ENCODE assay signal across 10 cellular contexts in genomic region chr2:26274058-26274613, GRCh38. TPM values are rescaled to one million over a fixed set of nuclear protein-coding genes. Genes with fewer than 3 reads are reported as not detected.
DNase-seq lines count a peak whose midpoint lies in the region; ATAC-seq, FAIRE-seq and TF ChIP-seq lines count a peak whose summit lies in the region.
"Had no signal": no experiment of that assay in that cellular context is flagged by ENCODE, and none has a peak within 500 bp of the region (broad histone marks: within the 10 kb centered on the region; RNA-seq: fewer than 3 reads in every experiment).

No MANE protein-coding gene starts in this region.

- ATAC-seq in RWPE2 (ENCODE audit: low read depth) (peak; percentile 93), foreskin keratinocyte (peak; percentile 87)
- ATAC-seq: effector memory CD8-positive, alpha-beta T cell had no signal

- H3K79me2 ChIP-seq in Karpas-422 (ENCODE audit: low read length) = no peaks in the 10 kb centered on the region

- H4K20me1 ChIP-seq in Karpas-422 (ENCODE audit: insufficient read depth, low read depth, low read length) = 0 out of 2 replicates have a peak, but pooled peaks cover 6% of the 10 kb centered on the region

- H3K9ac ChIP-seq in skeletal muscle tissue (ENCODE audit: low read depth in 1 of 3, low read length in 3 of 3) = peak overlapping the region in 1 of 3 donors; percentile 30
- H3K9ac ChIP-seq in Karpas-422 (ENCODE audit: low read length) = no peak overlapping the region

- H3K27ac ChIP-seq in RWPE2 (ENCODE audit: poor library complexity, severe bottlenecking) (peak overlapping the region; percentile 93), foreskin keratinocyte (peak overlapping the region; percentile 43), skeletal muscle tissue (ENCODE audit: low read depth, low read length) (peak overlapping the region; percentile 64), Karpas-422 (ENCODE audit: low read length) (no peak overlapping the region)

- H3K4me3 ChIP-seq in RWPE2 (ENCODE audit: severe bottlenecking) (no peak overlapping the region), skeletal muscle tissue (ENCODE audit: low read length in 3 of 3) (peak overlapping the region in 1 of 3 donors; percentile 34), HAP-1 (no peak overlapping the region), Karpas-422 (ENCODE audit: low read length) (no peak overlapping the region)

- no peak for FAIRE-seq in GM19239 (lab: Jason Lieb, UNC)

- H3K9me3 ChIP-seq in RWPE2 (ENCODE audit: severe bottlenecking) = no peaks in the 10 kb centered on the region
- no peaks in the 10 kb centered on the region for H3K9me3 ChIP-seq in skeletal muscle tissue (ENCODE audit: control insufficient read depth in 3 of 3, low read length in 3 of 3)
- no peaks in the 10 kb centered on the region for H3K9me3 ChIP-seq in HAP-1
- no peaks in the 10 kb centered on the region for H3K9me3 ChIP-seq in Karpas-422 (ENCODE audit: low read length)

- in situ Hi-C loops in HAP-1 (cut with MboI; ENCODE audit: low sequenced_read_pairs) = no loop called here

- peaks cover 38% of the 10 kb centered on the region for H3K4me1 ChIP-seq in RWPE2 (ENCODE audit: insufficient read depth, poor library complexity, severe bottlenecking)
- peaks cover 26% of the 10 kb centered on the region for H3K4me1 ChIP-seq in foreskin keratinocyte
- H3K4me1 ChIP-seq in skeletal muscle tissue (ENCODE audit: control insufficient read depth in 3 of 3, insufficient read depth in 3 of 3, low read length in 3 of 3) = peaks cover 18 to 26% (median 20%) of the 10 kb centered on the region in 3 donors
- no peaks in the 10 kb centered on the region for H3K4me1 ChIP-seq in HAP-1
- H3K4me1 ChIP-seq in Karpas-422 (ENCODE audit: low read length) = peaks cover 31% of the 10 kb centered on the region

- DNase-seq in GM04504 (ENCODE audit: low read depth) = peak; percentile 95
- DNase-seq in RWPE2 (ENCODE audit: low spot score) = peak; percentile 73
- DNase-seq in foreskin keratinocyte = peak; percentile 99 to 100
- DNase-seq in HAP-1 (ENCODE audit: low spot score in 2 of 2) = no peak
- DNase-seq in GM19239 (ENCODE audit: insufficient read length, low spot score) = no peak
- no peak for DNase-seq in Karpas-422
- DNase-seq in NCI-H510A (lab: John Stamatoyannopoulos, UW) = no peak
- DNase-seq: effector memory CD8-positive, alpha-beta T cell; NCI-H526 treated with DMSO at 0.1 percent for 48 hours had no signal

- H3K4me2 ChIP-seq in Karpas-422 (ENCODE audit: low read depth, low read length, poor library complexity, severe bottlenecking) = no peak overlapping the region

- H2AFZ ChIP-seq in Karpas-422 (ENCODE audit: low read length) = no peak overlapping the region

- H3K27me3 ChIP-seq in RWPE2 (ENCODE audit: insufficient read depth, poor library complexity, severe bottlenecking) (no peaks in the 10 kb centered on the region), foreskin keratinocyte (no peaks in the 10 kb centered on the region), skeletal muscle tissue (ENCODE audit: control insufficient read depth in 3 of 3, insufficient read depth in 3 of 3, low read length in 3 of 3) (no peaks in the 10 kb centered on the region), HAP-1 (ENCODE audit: low read depth) (no peaks in the 10 kb centered on the region), Karpas-422 (ENCODE audit: low read length) (no peaks in the 10 kb centered on the region)

- TF ChIP-seq CTCF in RWPE2 (IDR thresholded peaks at IDR 0.05; ENCODE audit: poor library complexity, severe bottlenecking) (no peak), foreskin keratinocyte (conservative IDR thresholded peaks at IDR 0.05) (no peak)

- H3K36me3 ChIP-seq in RWPE2 (ENCODE audit: low read depth) = peaks cover 53% of the 10 kb centered on the region
- peaks cover 19 to 33% (median 28%) of the 10 kb centered on the region in 3 donors for H3K36me3 ChIP-seq in skeletal muscle tissue (ENCODE audit: control insufficient read depth in 3 of 3, insufficient read depth in 3 of 3, low read length in 3 of 3)
- 0 out of 2 replicates have a peak, but pooled peaks cover 6% of the 10 kb centered on the region for H3K36me3 ChIP-seq in HAP-1 (replicated peaks)
- peaks cover 9% of the 10 kb centered on the region; the same call in 1 of the 2 replicates for H3K36me3 ChIP-seq in Karpas-422 (ENCODE audit: insufficient read depth, low read length)

- H3K9me2 ChIP-seq in Karpas-422 (replicated peaks; ENCODE audit: insufficient read depth, low read length) = no peaks in the 10 kb centered on the region

RNA-seq across cellular contexts. Expression of gene HADHB, which starts 29.4 kb away (rescaled TPM):
- 68.9 and 74.9 TPM in 2 replicates for total RNA-seq in foreskin keratinocyte
- polyA plus RNA-seq in foreskin keratinocyte = 56.1 and 63.2 TPM in 2 replicates
- total RNA-seq in skeletal muscle tissue = 118 TPM
- total RNA-seq in Karpas-422 (2014; rRNA removed; shearing (Covaris generic); ENCODE audit: low replicate concordance) = 40.7 and 48.8 TPM in 2 replicates

RNA-seq across cellular contexts. Expression of gene HADHA, which starts 29.7 kb away (rescaled TPM):
- total RNA-seq in foreskin keratinocyte = 130 and 143 TPM in 2 replicates
- polyA plus RNA-seq in foreskin keratinocyte = 108 and 126 TPM in 2 replicates
- 174 TPM for total RNA-seq in skeletal muscle tissue
- total RNA-seq in Karpas-422 (2014; rRNA removed; shearing (Covaris generic); ENCODE audit: low replicate concordance) = 99.9 and 113 TPM in 2 replicates

Comparison
In these comparisons a context has a peak if more than half of its experiments do, and no peak if none do; other contexts are left out.
1. DNase-seq: peak in GM04504 (single experiment), RWPE2 (single experiment) and foreskin keratinocyte (2 of 2); none in HAP-1 (0 of 2), GM19239 (single experiment), Karpas-422 (single experiment) and NCI-H510A (single experiment).